In the genomic region with DNA sequence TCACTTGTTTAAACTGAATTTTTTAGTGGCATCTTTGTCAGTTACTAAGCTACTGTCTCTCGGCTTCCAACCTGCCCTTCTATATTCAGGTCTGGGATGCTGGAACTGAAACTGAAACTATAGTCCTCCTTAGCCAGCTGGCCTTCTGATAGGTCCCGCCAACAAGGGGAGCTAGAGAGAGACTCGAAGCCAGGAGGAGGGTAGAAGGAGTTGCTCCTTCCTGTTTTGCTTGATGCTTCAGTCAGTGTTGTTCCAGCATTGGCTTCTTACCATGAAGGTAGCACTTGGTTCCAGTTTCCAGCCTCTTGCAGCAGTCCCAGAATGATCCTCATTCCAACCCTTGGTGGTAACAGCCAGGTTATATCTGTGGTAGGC, we compare ENCODE assay signal across 1 cellular context.
TF ChIP-seq lines count a peak whose summit lies in the region.

No MANE protein-coding gene starts in this region.

TF ChIP-seq in IMR-90, 13 proteins besides CTCF, POLR2A, EP300 and RAD21:
- TF ChIP-seq CEBPB (IDR thresholded peaks at IDR 0.05; ENCODE audit: low read depth, low read length) (no peak), MAFK (IDR thresholded peaks at IDR 0.05; ENCODE audit: low read depth, low read length) (no peak), RFX5 (IDR thresholded peaks at IDR 0.05; ENCODE audit: low read depth, low read length) (no peak), RCOR1 (IDR thresholded peaks at IDR 0.05; ENCODE audit: insufficient replicate concordance, low read length) (no peak), NFE2L2 (IDR thresholded peaks at IDR 0.05; ENCODE audit: low read depth, low read length) (no peak)
